Comparison of ENCODE assay signal across 15 cellular contexts in the genomic region with DNA sequence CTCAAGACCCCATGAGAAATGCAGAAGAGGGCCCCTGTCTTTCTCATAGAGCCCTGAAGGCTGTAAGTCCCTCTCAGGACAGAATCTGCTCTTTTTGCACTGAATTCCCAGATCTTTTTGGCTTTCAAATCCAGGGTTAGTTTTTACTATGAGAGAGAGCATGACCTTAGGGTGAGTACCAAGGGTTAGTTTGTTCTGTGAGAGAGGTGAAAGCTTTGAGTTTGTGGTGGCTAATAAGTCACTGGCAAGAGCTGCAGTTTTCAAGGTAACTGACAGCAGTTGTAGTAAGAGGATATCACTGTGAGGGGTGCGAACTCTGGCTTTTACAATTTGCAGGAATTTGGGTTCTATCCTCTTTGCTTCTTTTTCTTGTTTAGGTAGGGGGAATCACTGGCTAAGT.
A peak's percentile ranks its signal among the peaks of the same experiment; 100 is the strongest.
DNase-seq lines count a peak whose midpoint lies in the region; ATAC-seq and TF ChIP-seq lines count a peak whose summit lies in the region.
"Had no signal": no experiment of that assay in that cellular context is flagged by ENCODE, and none has a peak within 500 bp of the region (broad histone marks: within the 10 kb centered on the region; RNA-seq: fewer than 3 reads in every experiment).

No MANE protein-coding gene starts in this region.

- no peaks in the 10 kb centered on the region for H4K20me1 ChIP-seq in osteoblast (ENCODE audit: insufficient read depth, low read length)
- H4K20me1 ChIP-seq: BLaER1 had no signal

- H3K36me3 Mint-ChIP-seq in activated CD4-positive, alpha-beta T cell treated with anti-CD3 and anti-CD28 coated beads, Interleukin-2, amount 10 ng/mL, durations not matched to agents 24 days and 14 days (ENCODE audit: low read depth): no peaks in the 10 kb centered on the region
- H3K36me3 Mint-ChIP-seq: CD8-positive, alpha-beta memory T cell had no signal

- no peaks in the 10 kb centered on the region for H3K9me3 Mint-ChIP-seq in activated CD4-positive, alpha-beta T cell treated with anti-CD3 and anti-CD28 coated beads, Interleukin-2, amount 10 ng/mL, durations not matched to agents 24 days and 14 days

- H3K36me3 ChIP-seq in cardiac muscle cell (no peaks in the 10 kb centered on the region), heart left ventricle (no peaks in the 10 kb centered on the region), osteoblast (ENCODE audit: insufficient read depth, low read length) (no peaks in the 10 kb centered on the region)
- H3K36me3 ChIP-seq: BLaER1 had no signal

- peaks cover 30% of the 10 kb centered on the region for H3K4me1 ChIP-seq in cardiac muscle cell (ENCODE audit: low read depth)
- H3K4me1 ChIP-seq in heart left ventricle: no peaks in the 10 kb centered on the region
- H3K4me1 ChIP-seq in osteoblast (ENCODE audit: insufficient read depth, low read length): no peaks in the 10 kb centered on the region
- H3K4me1 ChIP-seq: BLaER1 had no signal

- no peaks in the 10 kb centered on the region for H3K27me3 Mint-ChIP-seq in activated CD4-positive, alpha-beta T cell treated with anti-CD3 and anti-CD28 coated beads, Interleukin-2, amount 10 ng/mL, durations not matched to agents 24 days and 14 days
- H3K27me3 Mint-ChIP-seq: CD8-positive, alpha-beta memory T cell had no signal

- H2AFZ ChIP-seq in osteoblast (ENCODE audit: low read length): no peak overlapping the region
- H2AFZ ChIP-seq: GM23248 had no signal

- no peaks in the 10 kb centered on the region for H3K4me1 Mint-ChIP-seq in activated CD4-positive, alpha-beta T cell treated with anti-CD3 and anti-CD28 coated beads, Interleukin-2, amount 10 ng/mL, durations not matched to agents 24 days and 14 days
- H3K4me1 Mint-ChIP-seq: CD8-positive, alpha-beta memory T cell had no signal

- intact Hi-C loops in heart left ventricle (cut with DNase I): no loop called here
- intact Hi-C loops in activated CD4-positive, alpha-beta T cell treated with anti-CD3 and anti-CD28 coated beads, Interleukin-2, amount 10 ng/mL, durations not matched to agents 24 days and 14 days (cut with micrococcal nuclease): no loop called here

- no peak overlapping the region for H3K27ac Mint-ChIP-seq in activated CD4-positive, alpha-beta T cell treated with anti-CD3 and anti-CD28 coated beads, Interleukin-2, amount 10 ng/mL, durations not matched to agents 24 days and 14 days
- H3K27ac Mint-ChIP-seq: CD8-positive, alpha-beta memory T cell had no signal

- TF ChIP-seq CTCF in cardiac muscle cell (IDR thresholded peaks at IDR 0.05; ENCODE audit: low read depth, low read length) (no peak), heart left ventricle (IDR thresholded peaks at IDR 0.05) (no peak), osteoblast (IDR thresholded peaks at IDR 0.05; ENCODE audit: extremely low read depth, low read depth, low read length) (no peak)

- DNase-seq in cardiac muscle cell (ENCODE audit: low read depth in 1 of 2, low spot score in 1 of 2) (no peak), heart left ventricle (no peak), left lobe of liver (ENCODE audit: low spot score) (no peak), osteoblast (ENCODE audit: insufficient read length, low spot score, missing footprints) (peak; percentile 19), 8988T (no peak)
- DNase-seq in activated CD4-positive, CD25-positive, alpha-beta regulatory T cell (lab: John Stamatoyannopoulos, UW): no peak
- DNase-seq in activated CD4-positive, alpha-beta T cell treated with anti-CD3 and anti-CD28 coated beads, Interleukin-2, amount 10 ng/mL, durations not matched to agents 24 days and 14 days: no peak
- DNase-seq: CD8-positive, alpha-beta memory T cell; COR-L47; GM23248; HCEC 1CT; IMR-90 had no signal

- H3K27me3 ChIP-seq in cardiac muscle cell (no peaks in the 10 kb centered on the region), heart left ventricle (no peaks in the 10 kb centered on the region), osteoblast (ENCODE audit: insufficient read depth, low read length) (no peaks in the 10 kb centered on the region)
- H3K27me3 ChIP-seq: BLaER1 had no signal

- ATAC-seq in heart left ventricle (no peak), left lobe of liver (peak; percentile 58)

- H3K4me3 ChIP-seq in cardiac muscle cell (no peak overlapping the region), heart left ventricle (no peak overlapping the region), osteoblast (ENCODE audit: insufficient read depth, low read length) (no peak overlapping the region)
- H3K4me3 ChIP-seq: BLaER1, GM23248 had no signal

- no peaks in the 10 kb centered on the region for H3K79me2 ChIP-seq in osteoblast (ENCODE audit: insufficient read depth, low read length)

- H3K27ac ChIP-seq in cardiac muscle cell (peak overlapping the region; percentile 97), heart left ventricle (no peak overlapping the region), osteoblast (ENCODE audit: low read depth, low read length) (no peak overlapping the region)
- H3K27ac ChIP-seq: 22Rv1, BLaER1, GM23248, HL-60 had no signal

- no peak overlapping the region for H3K4me2 ChIP-seq in osteoblast (ENCODE audit: insufficient read depth, low read length)
- H3K4me2 ChIP-seq: BLaER1 had no signal

- H3K9me3 ChIP-seq in cardiac muscle cell (ENCODE audit: low read depth) (no peaks in the 10 kb centered on the region), heart left ventricle (peaks cover 0 to 8% (median 0%) of the 10 kb centered on the region in 12 donors), osteoblast (ENCODE audit: low read depth, low read length) (no peaks in the 10 kb centered on the region)
- H3K9me3 ChIP-seq: BLaER1 had no signal

- TF ChIP-seq POLR2A in heart left ventricle (IDR thresholded peaks at IDR 0.05): no peak

- H3K4me3 Mint-ChIP-seq in activated CD4-positive, alpha-beta T cell treated with anti-CD3 and anti-CD28 coated beads, Interleukin-2, amount 10 ng/mL, durations not matched to agents 24 days and 14 days: no peak overlapping the region
- H3K4me3 Mint-ChIP-seq: CD8-positive, alpha-beta memory T cell had no signal

- 68 to 92% (median 88%) methylated on average over 1 of the region's 1 CpG for WGBS in heart left ventricle, 4 donors
